In genomic region chr16:77956231-77956630, GRCh38 we compare ENCODE assay signal across 16 cellular contexts.
DNase-seq lines count a peak whose midpoint lies in the region; ATAC-seq, FAIRE-seq and TF ChIP-seq lines count a peak whose summit lies in the region.
"Had no signal": no experiment of that assay in that cellular context is flagged by ENCODE, and none has a peak within 500 bp of the region (broad histone marks: within the 10 kb centered on the region; RNA-seq: fewer than 3 reads in every experiment).

No MANE protein-coding gene starts in this region.

- SMC1A ChIA-PET in GM12878 (lab: Charles Lee; ENCODE audit: uncharacterized antibody, unreplicated experiment): interaction anchor here (0.8 kb wide), 1 partner anchor 10 kb away, joined by 3 read pairs; no protein-coding TSS in a partner anchor

- ATAC-seq in GM12878 (no peak), HG02623 (IDR thresholded peaks at IDR 0.05; ENCODE audit: unreplicated experiment) (no peak)
- ATAC-seq: GM23338 had no signal

- H4K20me1 ChIP-seq in GM12878 (ENCODE audit: control insufficient read depth, insufficient read depth): no peaks in the 10 kb centered on the region

- WGBS in GM12878 (ENCODE audit: insufficient coverage, insufficient replicate concordance, low lambda C conversion rate, missing lambda C conversion rate): 49% methylated on average over 4 of the region's 4 CpGs

- H3K4me1 ChIP-seq in GM12878 (ENCODE audit: control insufficient read depth, insufficient read depth, low read length): peaks cover 27% of the 10 kb centered on the region
- H3K4me1 ChIP-seq: Caco-2, HAP-1 had no signal

- H3K4me2 ChIP-seq in GM12878 (ENCODE audit: control insufficient read depth, insufficient read depth): no peak overlapping the region
- H3K4me2 ChIP-seq: GM23338 had no signal

- no peak for FAIRE-seq in GM12878 (lab: Jason Lieb, UNC)
- FAIRE-seq: G401.6, GM19239, H54 had no signal

- RAD21 ChIA-PET in GM12878 (lab: Charles Lee; ENCODE audit: unreplicated experiment): no interaction called here

- no peak overlapping the region for H3K4me3 ChIP-seq in GM12878
- H3K4me3 ChIP-seq: GM23338, HAP-1 had no signal

- intact Hi-C loops in GM12878 (cut with micrococcal nuclease; ENCODE audit: unreplicated experiment) (loop anchor here (5.0 kb wide), 1 partner anchor 141 kb away; the partner anchor contains the start of gene WWOX), head of caudate nucleus (cut with DNase I) (no loop called here)

- CTCF ChIA-PET in HEK293T (lab: Yijun Ruan, JAX) (no interaction called here), GM12878 (lab: Yijun Ruan, JAX) (no interaction called here)

- POLR2A ChIA-PET in HEK293T (lab: Yijun Ruan, JAX): no interaction called here
- POLR2A ChIA-PET in GM12878 (lab: Charles Lee): no interaction called here

- TF ChIP-seq CTCF in GM12878 (IDR thresholded peaks at IDR 0.05 in 2 of 3, conservative IDR thresholded peaks at IDR 0.05 in 1 of 3; ENCODE audit: control insufficient read depth in 2 of 3, extremely low read depth in 1 of 3, insufficient read depth in 1 of 3, low read depth in 3 of 3, low read length in 3 of 3): no peak

- H3K27ac ChIP-seq in GM12878 (ENCODE audit: control insufficient read depth, insufficient read depth): no peak overlapping the region

- H2AFZ ChIP-seq in GM12878 (ENCODE audit: control insufficient read depth, low read depth, low read length): no peak overlapping the region
- H2AFZ ChIP-seq: GM23338 had no signal

- no peaks in the 10 kb centered on the region; the same call in 2 of the 3 replicates for H3K9me3 ChIP-seq in GM12878 (replicated peaks; ENCODE audit: control insufficient read depth, insufficient read depth, low read length)
- H3K9me3 ChIP-seq: Caco-2, HAP-1 had no signal

- no peak for TF ChIP-seq RAD21 in GM12878 (IDR thresholded peaks at IDR 0.05; ENCODE audit: insufficient read depth, low read depth, low read length)

- no peaks in the 10 kb centered on the region for H3K36me3 ChIP-seq in GM12878 (ENCODE audit: control insufficient read depth in 2 of 2, insufficient read depth in 2 of 2, low read length in 1 of 2)
- H3K36me3 ChIP-seq: HAP-1 had no signal

- TF ChIP-seq POLR2A in GM12878 (IDR thresholded peaks at IDR 0.05; ENCODE audit: low read depth, low read length): no peak

- in situ Hi-C loops in GM12878 (cut with MboI): no loop called here

- no peak for DNase-seq in HEK293T (ENCODE audit: extremely low spot score)
- no peak for DNase-seq in GM12878 (ENCODE audit: low read depth, low spot score)
- peak; percentile 17 to 89 (median 59) for DNase-seq in head of caudate nucleus
- DNase-seq in NCI-H526 treated with DMSO at 0.1 percent for 48 hours (lab: John Stamatoyannopoulos, UW): no peak
- DNase-seq in NOMO-1 (lab: John Stamatoyannopoulos, UW; ENCODE audit: unreplicated experiment in 2 of 2): no peak
- DNase-seq: C1 segment of cervical spinal cord; Caco-2; CD4-positive, alpha-beta memory T cell; DMS153; DND-41 had no signal

- TF ChIP-seq EP300 in GM12878 (IDR thresholded peaks at IDR 0.05; ENCODE audit: borderline replicate concordance in 1 of 2, control insufficient read depth in 1 of 2, low read depth in 2 of 2, low read length in 2 of 2): no peak

- H3K79me2 ChIP-seq in GM12878 (ENCODE audit: control insufficient read depth, insufficient read depth, low read length): no peaks in the 10 kb centered on the region

- no peak overlapping the region for H3K9ac ChIP-seq in GM12878 (ENCODE audit: control insufficient read depth, insufficient read depth, low read length)

- no TSS peak for BruUV-seq in GM12878 (replicated peaks; lab: Mats Ljungman, UMichigan)

- H3K27me3 ChIP-seq in GM12878 (replicated peaks in 1 of 2; ENCODE audit: control insufficient read depth in 2 of 2, insufficient read depth in 2 of 2, low read length in 1 of 2): no peaks in the 10 kb centered on the region

TF ChIP-seq in HEK293T, 16 proteins besides CTCF, POLR2A, EP300 and RAD21:
- TF ChIP-seq, protein P1, sequence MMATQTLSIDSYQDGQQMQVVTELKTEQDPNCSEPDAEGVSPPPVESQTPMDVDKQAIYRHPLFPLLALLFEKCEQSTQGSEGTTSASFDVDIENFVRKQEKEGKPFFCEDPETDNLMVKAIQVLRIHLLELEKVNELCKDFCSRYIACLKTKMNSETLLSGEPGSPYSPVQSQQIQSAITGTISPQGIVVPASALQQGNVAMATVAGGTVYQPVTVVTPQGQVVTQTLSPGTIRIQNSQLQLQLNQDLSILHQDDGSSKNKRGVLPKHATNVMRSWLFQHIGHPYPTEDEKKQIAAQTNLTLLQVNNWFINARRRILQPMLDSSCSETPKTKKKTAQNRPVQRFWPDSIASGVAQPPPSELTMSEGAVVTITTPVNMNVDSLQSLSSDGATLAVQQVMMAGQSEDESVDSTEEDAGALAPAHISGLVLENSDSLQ (IDR thresholded peaks at IDR 0.05): peak; percentile 9; the same call in 1 of the 2 replicates
- TF ChIP-seq ELF4 (IDR thresholded peaks at IDR 0.05): no peak

TF ChIP-seq in GM12878, 131 proteins besides CTCF, POLR2A, EP300 and RAD21:
- 0 out of 2 replicates have a peak, but pooled peaks have one; percentile 36 for TF ChIP-seq CREM (IDR thresholded peaks at IDR 0.05; ENCODE audit: low read depth)
- TF ChIP-seq CREB1 (IDR thresholded peaks at IDR 0.05; ENCODE audit: low read depth): peak; percentile 16; the same call in 1 of the 2 replicates
- no peak for TF ChIP-seq SMARCA5 (IDR thresholded peaks at IDR 0.05)
- TF ChIP-seq, protein P1 (IDR thresholded peaks at IDR 0.05): peak; percentile 62
- TF ChIP-seq MTA2 (IDR thresholded peaks at IDR 0.05; ENCODE audit: low read depth): no peak

Comparison
In these comparisons a context has a peak if more than half of its experiments do, and no peak if none do; other contexts are left out.
1. DNase-seq: peak in head of caudate nucleus (42 of 42); none in HEK293T (single experiment), GM12878 (single experiment), NCI-H526 treated with DMSO at 0.1 percent for 48 hours (single experiment) and NOMO-1 (0 of 2).